In the genomic region with DNA sequence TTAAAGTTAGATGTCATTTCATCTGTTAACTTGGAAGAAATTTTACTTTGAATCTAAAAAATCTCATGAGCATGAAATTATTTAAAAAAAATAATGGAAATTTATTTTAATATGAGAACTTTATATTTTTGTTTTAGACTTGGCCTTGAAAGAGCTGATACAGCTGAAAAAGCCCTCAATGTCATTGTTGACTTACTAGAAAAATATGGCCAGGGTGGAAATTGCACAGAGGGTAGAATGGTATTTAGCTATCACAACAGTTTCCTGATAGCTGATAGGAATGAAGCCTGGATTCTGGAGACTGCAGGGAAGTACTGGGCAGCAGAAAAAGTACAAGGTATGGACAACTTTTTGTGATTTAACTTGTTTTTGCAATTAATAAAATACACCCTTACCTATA, we compare ENCODE assay signal across 34 cellular contexts.
"Had no signal": no experiment of that assay in that cellular context is flagged by ENCODE, and none has a peak within 500 bp of the region (broad histone marks: within the 10 kb centered on the region; RNA-seq: fewer than 3 reads in every experiment).

No MANE protein-coding gene starts in this region.

- H3K36me3 ChIP-seq: SJCRH30 had no signal

- DNase-seq: Kasumi-1, MG63, NCI-H1048, NCI-H1092 treated with DMSO at 0.1 percent for 48 hours, NCI-H1105 treated with DMSO at 0.1 percent for 48 hours, NCI-H1417, NCI-H1436, NCI-H146, NCI-H1694, NCI-H187, NCI-H1930, NCI-H2029 treated with DMSO at 0.1 percent for 48 hours, NCI-H2081 treated with DMSO at 0.1 percent for 48 hours, NCI-H2107, NCI-H2171, NCI-H226, NCI-H446 treated with DMSO at 0.1 percent for 48 hours, NCI-H510A, NCI-H524, NCI-H526, NCI-H69, NCI-H748 treated with DMSO at 0.1 percent for 48 hours, NCI-H82, PC-9, SHP77, SIG-M5, SJCRH30, SW 1271 had no signal

- H3K4me2 ChIP-seq: PC-9 had no signal

- H3K27ac ChIP-seq: PC-9, RWPE1, SJCRH30, SK-N-MC had no signal

- H3K9me3 ChIP-seq: MG63, SJCRH30 had no signal

- H3K27me3 ChIP-seq: MG63, SJCRH30 had no signal

- H2AFZ ChIP-seq: PC-9 had no signal

- ATAC-seq: Panc1, Right ventricle myocardium inferior, SK-N-SH treated with all-trans-retinoic acid at 6 μM for 48 hours had no signal

- FAIRE-seq: RCC 7860 had no signal

- H3K4me3 ChIP-seq: MG63, PC-9, SJCRH30, SK-N-MC had no signal

- H3K4me1 ChIP-seq: SJCRH30 had no signal
